In genomic region chr20:44908987-44909871, GRCh38 we compare ENCODE assay signal across 8 cellular contexts. TPM values are rescaled to one million over a fixed set of nuclear protein-coding genes. Genes with fewer than 3 reads are reported as not detected.
DNase-seq lines count a peak whose midpoint lies in the region; ATAC-seq, FAIRE-seq and TF ChIP-seq lines count a peak whose summit lies in the region.

No MANE protein-coding gene starts in this region.

- no peak for DNase-seq in CD4-positive, alpha-beta memory T cell
- peak; percentile 8 for DNase-seq in M059J (ENCODE audit: low read depth)
- DNase-seq in dermis blood vessel endothelial cell = peak; percentile 19
- peak; percentile 23 for DNase-seq in neural progenitor cell (ENCODE audit: low spot score)
- DNase-seq in globus pallidus (ENCODE audit: low spot score) = no peak
- DNase-seq in D721Med (ENCODE audit: insufficient read length, low spot score) = no peak
- no peak for DNase-seq in NCI-H2227 treated with DMSO at 0.1 percent for 48 hours (lab: John Stamatoyannopoulos, UW)

- peak overlapping the region; percentile 77 to 89 (median 84) for H3K4me3 Mint-ChIP-seq in CD4-positive, alpha-beta memory T cell
- H3K4me3 Mint-ChIP-seq in neural progenitor cell = peak overlapping the region; percentile 87

- ATAC-seq in GM18520 (IDR thresholded peaks at IDR 0.05; ENCODE audit: unreplicated experiment) = no peak

- H3K27ac ChIP-seq in CD4-positive, alpha-beta memory T cell (ENCODE audit: low read depth, low read length) = peak overlapping the region; percentile 40
- H3K27ac ChIP-seq in neural progenitor cell = no peak overlapping the region

- H3K9ac ChIP-seq in neural progenitor cell = no peak overlapping the region

- H3K9me3 Mint-ChIP-seq in CD4-positive, alpha-beta memory T cell = no peaks in the 10 kb centered on the region
- H3K9me3 Mint-ChIP-seq in neural progenitor cell = no peaks in the 10 kb centered on the region

- H3F3A ChIP-seq in neural progenitor cell (ENCODE audit: low read depth) = peaks cover 45% of the 10 kb centered on the region

- H3K4me1 Mint-ChIP-seq in CD4-positive, alpha-beta memory T cell = peaks cover 10 to 37% (median 22%) of the 10 kb centered on the region in 4 donors
- H3K4me1 Mint-ChIP-seq in neural progenitor cell = peaks cover 13% of the 10 kb centered on the region

- POLR2A ChIA-PET in CD4-positive, alpha-beta memory T cell (lab: Charles Lee; ENCODE audit: partially characterized antibody) = interaction anchor here (0.8 to 3.5 kb wide), 9 partner anchors 13 to 186 kb away, joined by 3 to 22 read pairs (median 7); partner anchors contain the start of gene YWHAB

- no peaks in the 10 kb centered on the region for H3K27me3 Mint-ChIP-seq in CD4-positive, alpha-beta memory T cell
- no peaks in the 10 kb centered on the region for H3K27me3 Mint-ChIP-seq in neural progenitor cell (ENCODE audit: insufficient read depth, low read depth)

- intact Hi-C loops in CD4-positive, alpha-beta memory T cell (cut with micrococcal nuclease) = loop anchor here (1.0 to 2.0 kb wide), 2 partner anchors 21 to 58 kb away; partner anchors contain the start of gene STK4

- no peak for TF ChIP-seq CTCF in neural progenitor cell (IDR thresholded peaks at IDR 0.05)
- TF ChIP-seq CTCF in D721Med (IDR thresholded peaks at IDR 0.05; ENCODE audit: insufficient read depth, missing control alignments) = no peak

- H3K4me1 ChIP-seq in CD4-positive, alpha-beta memory T cell (ENCODE audit: insufficient read depth, low read length) = peaks cover 19% of the 10 kb centered on the region
- H3K4me1 ChIP-seq in neural progenitor cell = peaks cover 8% of the 10 kb centered on the region

- no peak overlapping the region for H2AFZ ChIP-seq in neural progenitor cell (replicated peaks)

- peak overlapping the region; percentile 24 to 61 for H3K4me3 ChIP-seq in CD4-positive, alpha-beta memory T cell (ENCODE audit: low read length in 2 of 2)
- H3K4me3 ChIP-seq in neural progenitor cell = peak overlapping the region; percentile 91

- peaks cover 40% of the 10 kb centered on the region for H3K36me3 ChIP-seq in CD4-positive, alpha-beta memory T cell (ENCODE audit: insufficient read depth, low read length)
- H3K36me3 ChIP-seq in neural progenitor cell = peaks cover 10% of the 10 kb centered on the region

- FAIRE-seq in D721Med (lab: Jason Lieb, UNC) = no peak

- H3K9me3 ChIP-seq in CD4-positive, alpha-beta memory T cell (ENCODE audit: control insufficient read depth in 1 of 2, low read length in 2 of 2) = no peaks in the 10 kb centered on the region
- H3K9me3 ChIP-seq in neural progenitor cell (ENCODE audit: low read depth) = no peaks in the 10 kb centered on the region

- CTCF ChIA-PET in CD4-positive, alpha-beta memory T cell (lab: Charles Lee; ENCODE audit: partially characterized antibody) = interaction anchor here (0.9 to 4.3 kb wide), 5 partner anchors 9 to 187 kb away, joined by 3 to 32 read pairs (median 3); no protein-coding TSS in a partner anchor

- peaks cover 25 to 57% of the 10 kb centered on the region in 2 donors for H3K36me3 Mint-ChIP-seq in CD4-positive, alpha-beta memory T cell
- peaks cover 14% of the 10 kb centered on the region for H3K36me3 Mint-ChIP-seq in neural progenitor cell

- peaks cover 24% of the 10 kb centered on the region for H4K20me1 ChIP-seq in neural progenitor cell (ENCODE audit: low read depth)

- no peaks in the 10 kb centered on the region for H3K27me3 ChIP-seq in CD4-positive, alpha-beta memory T cell (ENCODE audit: insufficient read depth, low read length)
- H3K27me3 ChIP-seq in neural progenitor cell = no peaks in the 10 kb centered on the region

- H3K4me2 ChIP-seq in neural progenitor cell = peak overlapping the region; percentile 92

- peak overlapping the region; percentile 11 to 86 (median 74) for H3K27ac Mint-ChIP-seq in CD4-positive, alpha-beta memory T cell
- H3K27ac Mint-ChIP-seq in neural progenitor cell = peak overlapping the region; percentile 48

- H3K79me2 ChIP-seq in neural progenitor cell (ENCODE audit: low read depth) = peaks cover 7% of the 10 kb centered on the region

RNA-seq across cellular contexts. Expression of gene PABPC1L, which starts 0.6 kb away (rescaled TPM):
- 10 to 100 TPM; 46.5 to 50.0 TPM for total RNA-seq in CD4-positive, alpha-beta memory T cell
- polyA plus RNA-seq in CD4-positive, alpha-beta memory T cell = under 1 TPM in 1 of 2 donors, not detected in 1; 0.42 TPM
- total RNA-seq in M059J (2014; rRNA removed; shearing (Covaris generic)) = 1.8 and 6.1 TPM in 2 replicates
- total RNA-seq in dermis blood vessel endothelial cell (1.3 and 2.6 TPM in 2 replicates), neural progenitor cell (ENCODE audit: low replicate concordance) (45.3 and 56.3 TPM in 2 replicates)

RNA-seq across cellular contexts. Expression of gene YWHAB, which starts 23.7 kb away (rescaled TPM):
- 100 to 1,000 TPM; 245 to 262 TPM for total RNA-seq in CD4-positive, alpha-beta memory T cell
- polyA plus RNA-seq in CD4-positive, alpha-beta memory T cell = 100 to 1,000 TPM; 554 to 616 TPM
- 135 and 185 TPM in 2 replicates for total RNA-seq in M059J (2014; rRNA removed; shearing (Covaris generic))
- total RNA-seq in dermis blood vessel endothelial cell (137 and 188 TPM in 2 replicates), neural progenitor cell (ENCODE audit: low replicate concordance) (99.4 and 107 TPM in 2 replicates)

RNA-seq across cellular contexts. Expression of gene TOMM34, which starts 51.0 kb away (rescaled TPM):
- 1 to 10 TPM; 7.6 to 8.5 TPM for total RNA-seq in CD4-positive, alpha-beta memory T cell
- 10 to 100 TPM; 18.7 to 23.4 TPM for polyA plus RNA-seq in CD4-positive, alpha-beta memory T cell
- total RNA-seq in M059J (2014; rRNA removed; shearing (Covaris generic)) = 113 and 118 TPM in 2 replicates
- total RNA-seq in dermis blood vessel endothelial cell (16.8 and 22.2 TPM in 2 replicates), neural progenitor cell (ENCODE audit: low replicate concordance) (27.3 and 51.8 TPM in 2 replicates)

RNA-seq across cellular contexts. Expression of gene STK4, which starts 57.1 kb away (rescaled TPM):
- total RNA-seq in CD4-positive, alpha-beta memory T cell = 100 to 1,000 TPM; 358 to 374 TPM
- polyA plus RNA-seq in CD4-positive, alpha-beta memory T cell = 100 to 1,000 TPM; 151 to 266 TPM
- 39.0 and 56.0 TPM in 2 replicates for total RNA-seq in M059J (2014; rRNA removed; shearing (Covaris generic))
- 24.4 and 26.2 TPM in 2 replicates for total RNA-seq in dermis blood vessel endothelial cell
- total RNA-seq in neural progenitor cell (ENCODE audit: low replicate concordance) = 32.7 and 46.1 TPM in 2 replicates

Comparison
In these comparisons a context has a peak if more than half of its experiments do, and no peak if none do; other contexts are left out.
1. DNase-seq: peak in M059J (single experiment), dermis blood vessel endothelial cell (single experiment) and neural progenitor cell (single experiment); none in CD4-positive, alpha-beta memory T cell (0 of 5), globus pallidus (single experiment), D721Med (single experiment) and NCI-H2227 treated with DMSO at 0.1 percent for 48 hours (single experiment).